10 cellular contexts compared by ENCODE assay signal in genomic region chr22:43466710-43467109, GRCh38. TPM values are rescaled to one million over a fixed set of nuclear protein-coding genes. Genes with fewer than 3 reads are reported as not detected.
"Had no signal": no experiment of that assay in that cellular context is flagged by ENCODE, and none has a peak within 500 bp of the region (broad histone marks: within the 10 kb centered on the region; RNA-seq: fewer than 3 reads in every experiment).

No MANE protein-coding gene starts in this region.

- H3K4me3 Mint-ChIP-seq: HFFc6, IgD-negative memory B cell had no signal

- H3K27ac ChIP-seq: GM23248, HL-60 had no signal

- H3K4me1 Mint-ChIP-seq: IgD-negative memory B cell had no signal

- H3K4me1 ChIP-seq: HAP-1 had no signal

- H3K9ac ChIP-seq: GM23248 had no signal

- H3K4me3 ChIP-seq: GM23248, HAP-1 had no signal

- H3K27ac Mint-ChIP-seq: HFFc6, IgD-negative memory B cell had no signal

- H3K36me3 ChIP-seq: HAP-1 had no signal

- H2AFZ ChIP-seq: GM23248 had no signal

- H3K9me3 ChIP-seq: HAP-1 had no signal

- ATAC-seq: HCT116, HepG2 had no signal

- DNase-seq: GM23248, GOT3, HFFc6 had no signal

RNA-seq across cellular contexts. Expression of gene MPPED1, which starts 54.9 kb away (rescaled TPM):
- total RNA-seq: GM23248, H4, HepG2, HFFc6, HT1080 had no signal
- polyA plus RNA-seq: GM23248, IgD-negative memory B cell had no signal
